In genomic region chr11:22432331-22433065, GRCh38 we compare ENCODE assay signal across 8 cellular contexts.
DNase-seq lines count a peak whose midpoint lies in the region; ATAC-seq and TF ChIP-seq lines count a peak whose summit lies in the region.

No MANE protein-coding gene starts in this region.

- no peaks in the 10 kb centered on the region for H3K36me3 Mint-ChIP-seq in activated naive CD4-positive, alpha-beta T cell treated with anti-CD3 and anti-CD28 coated beads for 36 hours (ENCODE audit: low read depth)
- H3K36me3 Mint-ChIP-seq in activated CD8-positive, alpha-beta memory T cell treated with anti-CD3 and anti-CD28 coated beads, Interleukin-2, amount 10 ng/mL, durations not matched to agents 7 days and 5 days = no peaks in the 10 kb centered on the region

- intact Hi-C loops in activated naive CD4-positive, alpha-beta T cell treated with anti-CD3 and anti-CD28 coated beads for 36 hours (cut with micrococcal nuclease) = loop anchor here (2.0 to 5.0 kb wide), 2 partner anchors 95 to 192 kb away; partner anchors contain the start of genes FANCF and SLC17A6

- H3K4me3 Mint-ChIP-seq in activated naive CD4-positive, alpha-beta T cell treated with anti-CD3 and anti-CD28 coated beads for 36 hours = peak overlapping the region; percentile 56
- no peak overlapping the region for H3K4me3 Mint-ChIP-seq in activated CD8-positive, alpha-beta memory T cell treated with anti-CD3 and anti-CD28 coated beads, Interleukin-2, amount 10 ng/mL, durations not matched to agents 7 days and 5 days

- DNase-seq in activated naive CD4-positive, alpha-beta T cell treated with anti-CD3 and anti-CD28 coated beads for 36 hours = peak; percentile 39
- DNase-seq in activated naive CD4-positive, alpha-beta T cell (lab: John Stamatoyannopoulos, UW) = no peak
- DNase-seq in astrocyte of the spinal cord (ENCODE audit: low read depth, low spot score) (peak; percentile 58), iPS-NIHi11 (ENCODE audit: low spot score) (peak; percentile 39), smooth muscle cell of the brain vasculature (ENCODE audit: low read depth, low spot score) (peak; percentile 13), NCI-H526 treated with DMSO at 0.1 percent for 48 hours (lab: John Stamatoyannopoulos, UW) (no peak)
- DNase-seq in activated CD8-positive, alpha-beta memory T cell treated with anti-CD3 and anti-CD28 coated beads, Interleukin-2, amount 10 ng/mL, durations not matched to agents 7 days and 5 days = no peak

- no peak overlapping the region for H3K27ac Mint-ChIP-seq in activated naive CD4-positive, alpha-beta T cell treated with anti-CD3 and anti-CD28 coated beads for 36 hours
- H3K27ac Mint-ChIP-seq in activated CD8-positive, alpha-beta memory T cell treated with anti-CD3 and anti-CD28 coated beads, Interleukin-2, amount 10 ng/mL, durations not matched to agents 7 days and 5 days = no peak overlapping the region

- no peak for TF ChIP-seq CTCF in astrocyte of the spinal cord (IDR thresholded peaks at IDR 0.05; ENCODE audit: low read depth, low read length)

- H3K4me1 Mint-ChIP-seq in activated naive CD4-positive, alpha-beta T cell treated with anti-CD3 and anti-CD28 coated beads for 36 hours (ENCODE audit: low read depth) = peaks cover 17% of the 10 kb centered on the region
- H3K4me1 Mint-ChIP-seq in activated CD8-positive, alpha-beta memory T cell treated with anti-CD3 and anti-CD28 coated beads, Interleukin-2, amount 10 ng/mL, durations not matched to agents 7 days and 5 days = peaks cover 5% of the 10 kb centered on the region

- H3K9me3 Mint-ChIP-seq in activated naive CD4-positive, alpha-beta T cell treated with anti-CD3 and anti-CD28 coated beads for 36 hours = no peaks in the 10 kb centered on the region
- H3K9me3 Mint-ChIP-seq in activated CD8-positive, alpha-beta memory T cell treated with anti-CD3 and anti-CD28 coated beads, Interleukin-2, amount 10 ng/mL, durations not matched to agents 7 days and 5 days (ENCODE audit: low read depth) = no peaks in the 10 kb centered on the region

- CTCF ChIA-PET in activated naive CD4-positive, alpha-beta T cell treated with anti-CD3 and anti-CD28 coated beads for 36 hours (lab: Charles Lee) = no interaction called here
- CTCF ChIA-PET in activated CD8-positive, alpha-beta memory T cell treated with anti-CD3 and anti-CD28 coated beads, Interleukin-2, amount 10 ng/mL, durations not matched to agents 7 days and 5 days (lab: Charles Lee) = no interaction called here

- peak overlapping the region; percentile 40 for H3K4me3 ChIP-seq in astrocyte of the spinal cord (ENCODE audit: low read depth, low read length)

- H3K27me3 Mint-ChIP-seq in activated naive CD4-positive, alpha-beta T cell treated with anti-CD3 and anti-CD28 coated beads for 36 hours (ENCODE audit: low read depth) = peaks cover 40% of the 10 kb centered on the region
- H3K27me3 Mint-ChIP-seq in activated CD8-positive, alpha-beta memory T cell treated with anti-CD3 and anti-CD28 coated beads, Interleukin-2, amount 10 ng/mL, durations not matched to agents 7 days and 5 days = peaks cover 21% of the 10 kb centered on the region

- in situ Hi-C loops in astrocyte of the spinal cord (cut with HindIII; ENCODE audit: low sequenced_read_pairs) = no loop called here

- no peak for ATAC-seq in activated CD8-positive, alpha-beta memory T cell treated with anti-CD3 and anti-CD28 coated beads, Interleukin-2, amount 10 ng/mL, durations not matched to agents 7 days and 5 days
- no peak for ATAC-seq in HG03135 (IDR thresholded peaks at IDR 0.05; ENCODE audit: unreplicated experiment)

Comparison
In these comparisons a context has a peak if more than half of its experiments do, and no peak if none do; other contexts are left out.
1. DNase-seq: peak in activated naive CD4-positive, alpha-beta T cell treated with anti-CD3 and anti-CD28 coated beads for 36 hours (single experiment), astrocyte of the spinal cord (single experiment), iPS-NIHi11 (single experiment) and smooth muscle cell of the brain vasculature (single experiment); none in activated naive CD4-positive, alpha-beta T cell (0 of 4), NCI-H526 treated with DMSO at 0.1 percent for 48 hours (single experiment) and activated CD8-positive, alpha-beta memory T cell treated with anti-CD3 and anti-CD28 coated beads, Interleukin-2, amount 10 ng/mL, durations not matched to agents 7 days and 5 days (single experiment).